Comparison of ENCODE assay signal across 16 cellular contexts in the genomic region with DNA sequence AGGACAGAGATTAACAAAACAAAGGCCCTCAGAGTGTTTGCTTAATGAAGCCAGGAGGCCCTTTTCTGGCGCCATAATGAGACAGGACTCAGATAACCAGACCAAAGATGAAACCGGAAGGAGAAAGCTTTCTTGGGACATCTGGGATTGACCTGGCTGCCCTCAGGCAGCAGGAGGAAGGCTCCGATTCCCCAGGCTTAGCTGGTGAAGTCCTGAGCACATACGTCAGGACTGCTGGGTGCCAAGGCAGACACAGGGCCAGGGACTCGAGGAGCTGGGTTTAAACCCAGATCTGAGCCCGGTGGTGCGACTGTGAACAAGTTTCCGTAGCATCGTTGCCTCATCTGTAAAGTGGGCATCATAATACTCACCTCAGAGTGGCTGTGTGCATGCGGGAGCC. TPM values are rescaled to one million over a fixed set of nuclear protein-coding genes. Genes with fewer than 3 reads are reported as not detected.
"Had no signal": no experiment of that assay in that cellular context is flagged by ENCODE, and none has a peak within 500 bp of the region (broad histone marks: within the 10 kb centered on the region; RNA-seq: fewer than 3 reads in every experiment).

No MANE protein-coding gene starts in this region.

- H3K36me3 ChIP-seq: pancreas, suprapubic skin, thyroid gland had no signal

- H3K27ac Mint-ChIP-seq: immature natural killer cell; progenitor cell of endocrine pancreas; stimulated activated effector memory CD8-positive, alpha-beta T cell treated with anti-CD3 and anti-CD28 coated beads, Interleukin-12 subunit alpha, Interleukin-12 subunit beta, amount 100 ng/mL, for 72 hours; type B pancreatic cell had no signal

- H3K27me3 ChIP-seq: suprapubic skin, thyroid gland had no signal

- H3K4me3 ChIP-seq: lung, pancreas, suprapubic skin, thyroid gland had no signal

- H3K4me1 ChIP-seq: pancreas, suprapubic skin, thyroid gland had no signal

- H3K9me3 ChIP-seq: pancreas, thyroid gland had no signal

- ATAC-seq: left colon; left ventricle myocardium superior; naive thymus-derived CD8-positive, alpha-beta T cell; pancreas; right cardiac atrium; stimulated activated effector memory CD8-positive, alpha-beta T cell treated with anti-CD3 and anti-CD28 coated beads, Interleukin-12 subunit alpha, Interleukin-12 subunit beta, amount 100 ng/mL, for 72 hours; stimulated activated naive CD8-positive, alpha-beta T cell treated with anti-CD3 and anti-CD28 coated beads, Interleukin-15, Interleukin-2, amounts not matched to agents 100 U/mL and 50 U/mL, for 24 hours had no signal

- DNase-seq: effector memory CD4-positive, alpha-beta T cell; immature natural killer cell; left colon; left ventricle myocardium superior; naive thymus-derived CD8-positive, alpha-beta T cell; pancreas; right cardiac atrium; stimulated activated CD4-positive, alpha-beta T cell treated with anti-CD3 and anti-CD28 coated beads, Interleukin-4, amount 100 ng/mL, for 1 hour; stimulated activated CD8-positive, alpha-beta memory T cell treated with anti-CD3 and anti-CD28 coated beads, Interleukin-4, amount 100 ng/mL, for 48 hours; stimulated activated naive CD8-positive, alpha-beta T cell treated with anti-CD3 and anti-CD28 coated beads, Interleukin-15, Interleukin-2, amounts not matched to agents 100 U/mL and 50 U/mL, for 24 hours; thyroid gland had no signal

- H3K9me3 Mint-ChIP-seq: type B pancreatic cell had no signal

- H3K4me1 Mint-ChIP-seq: immature natural killer cell; naive thymus-derived CD8-positive, alpha-beta T cell; stimulated activated effector memory CD8-positive, alpha-beta T cell treated with anti-CD3 and anti-CD28 coated beads, Interleukin-12 subunit alpha, Interleukin-12 subunit beta, amount 100 ng/mL, for 72 hours had no signal

- H3K4me3 Mint-ChIP-seq: immature natural killer cell; naive thymus-derived CD8-positive, alpha-beta T cell; stimulated activated effector memory CD8-positive, alpha-beta T cell treated with anti-CD3 and anti-CD28 coated beads, Interleukin-12 subunit alpha, Interleukin-12 subunit beta, amount 100 ng/mL, for 72 hours; type B pancreatic cell had no signal

- H3K27ac ChIP-seq: pancreas, suprapubic skin, thyroid gland had no signal

- H3K36me3 Mint-ChIP-seq: immature natural killer cell; stimulated activated effector memory CD8-positive, alpha-beta T cell treated with anti-CD3 and anti-CD28 coated beads, Interleukin-12 subunit alpha, Interleukin-12 subunit beta, amount 100 ng/mL, for 72 hours; type B pancreatic cell had no signal

RNA-seq across cellular contexts. Expression of a gene that starts 36.7 kb away (rescaled TPM):
- total RNA-seq: naive thymus-derived CD8-positive, alpha-beta T cell; progenitor cell of endocrine pancreas had no signal
- polyA plus RNA-seq: naive thymus-derived CD8-positive, alpha-beta T cell had no signal
